In the genomic region with DNA sequence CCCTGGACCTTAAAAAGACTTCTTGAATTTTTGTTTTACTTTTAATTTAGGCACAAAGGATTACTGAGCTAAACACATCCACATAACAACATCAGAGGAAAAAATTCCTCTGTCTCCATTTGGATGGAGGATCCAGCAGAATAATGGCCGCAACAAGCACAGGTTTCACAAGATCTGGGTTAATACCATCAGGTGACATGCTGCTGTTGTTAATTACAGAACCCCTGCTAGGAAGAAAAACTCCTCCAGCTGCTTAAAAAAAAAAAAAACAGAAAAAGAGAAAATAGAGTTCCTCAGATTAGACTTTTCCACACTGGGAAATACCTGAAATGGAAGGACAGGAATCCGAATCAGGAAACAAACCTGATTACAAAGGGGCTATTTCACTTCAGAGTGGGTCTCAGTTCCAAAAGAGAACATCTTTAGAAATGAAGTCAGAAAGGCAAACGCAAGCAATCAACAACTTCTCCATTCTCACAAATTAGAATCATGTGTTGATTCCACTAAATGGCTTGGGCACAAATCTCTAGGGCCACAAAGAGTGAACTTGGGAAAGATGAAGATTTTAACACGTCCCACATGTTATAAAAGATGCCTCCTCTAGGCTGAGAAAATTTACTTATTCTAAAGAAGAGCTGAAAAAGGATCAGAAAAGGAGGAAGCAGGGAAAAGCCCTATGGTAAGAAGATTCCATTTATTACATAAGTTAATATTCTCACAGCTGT, we compare ENCODE assay signal across 16 cellular contexts. TPM values are rescaled to one million over a fixed set of nuclear protein-coding genes. Genes with fewer than 3 reads are reported as not detected.
DNase-seq lines count a peak whose midpoint lies in the region; ATAC-seq lines count a peak whose summit lies in the region.
"Had no signal": no experiment of that assay in that cellular context is flagged by ENCODE, and none has a peak within 500 bp of the region (broad histone marks: within the 10 kb centered on the region; RNA-seq: fewer than 3 reads in every experiment).

No MANE protein-coding gene starts in this region.

- peak; percentile 42 for DNase-seq in NCI-H146 treated with DMSO at 0.1 percent for 48 hours (lab: John Stamatoyannopoulos, UW; ENCODE audit: unreplicated experiment)
- DNase-seq in medulla oblongata (ENCODE audit: extremely low spot score), result peak; percentile 16
- no peak for DNase-seq in DMS153 (lab: John Stamatoyannopoulos, UW)
- no peak for DNase-seq in NCI-H2081 treated with DMSO at 0.1 percent for 48 hours (lab: John Stamatoyannopoulos, UW)
- DNase-seq: activated CD4-positive, alpha-beta T cell treated with anti-CD3 and anti-CD28 coated beads, Interleukin-2, amount 50 U/mL, for 4 hours; activated gamma-delta T cell; cortex of kidney; GDM1; left colon; NCI-H2081; stimulated activated CD4-positive, alpha-beta T cell treated with anti-CD3 and anti-CD28 coated beads, Interleukin-1b, Interleukin-23, amount 100 ng/mL, for 48 hours had no signal

- ATAC-seq in GM18861 (IDR thresholded peaks at IDR 0.05; ENCODE audit: unreplicated experiment), result no peak
- ATAC-seq: K562; left colon; stimulated activated memory B cell treated with anti-CD40 and anti-IgM and Interleukin-4, amounts not matched to agents 10 μg/mL and 1 μg/mL and 100 μg/mL, for 72 hours had no signal

- H3K27ac ChIP-seq in cingulate gyrus (ENCODE audit: low read depth, low read length), result peak overlapping the region; percentile 31
- H3K27ac ChIP-seq in temporal lobe (ENCODE audit: low read depth, low read length), result peak overlapping the region; percentile 27

RNA-seq across cellular contexts. Expression of a gene that starts 44.0 kb away (rescaled TPM):
- total RNA-seq in temporal lobe, result 92.4 TPM

RNA-seq across cellular contexts. Expression of a gene that starts 58.3 kb away (rescaled TPM):
- total RNA-seq in temporal lobe, result 9.6 TPM

Comparison
In these comparisons a context has a peak if more than half of its experiments do, and no peak if none do; other contexts are left out.
1. DNase-seq: peak in NCI-H146 treated with DMSO at 0.1 percent for 48 hours (single experiment) and medulla oblongata (single experiment); none in DMS153 (single experiment) and NCI-H2081 treated with DMSO at 0.1 percent for 48 hours (single experiment).